ENCODE assay signal across 26 cellular contexts in the genomic region with DNA sequence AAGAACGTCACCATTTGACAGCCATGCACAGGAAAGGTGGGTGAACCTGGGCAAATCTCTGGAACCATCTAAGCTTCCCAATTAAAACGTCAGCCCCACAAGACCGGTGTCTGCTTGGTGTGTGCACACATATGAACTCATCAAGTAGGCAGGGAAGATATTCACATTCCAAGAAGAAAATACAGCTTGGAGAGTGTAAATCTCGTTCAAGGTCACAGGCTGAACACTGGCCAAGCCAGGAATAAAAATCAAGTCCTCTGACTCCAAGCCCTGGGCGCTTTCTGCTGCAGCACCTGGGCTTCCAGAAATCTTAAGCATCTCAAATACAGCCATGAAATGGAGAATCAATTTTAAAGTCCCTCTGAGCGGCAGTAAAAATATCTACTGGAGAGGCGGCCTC.
DNase-seq lines count a peak whose midpoint lies in the region; ATAC-seq and TF ChIP-seq lines count a peak whose summit lies in the region.
"Had no signal": no experiment of that assay in that cellular context is flagged by ENCODE, and none has a peak within 500 bp of the region (broad histone marks: within the 10 kb centered on the region; RNA-seq: fewer than 3 reads in every experiment).

No MANE protein-coding gene starts in this region.

- 69% methylated on average over 7 of the region's 7 CpGs for WGBS in SK-N-SH (ENCODE audit: low lambda C conversion rate)
- WGBS in ovary, 3 donors, result 12 to 24% (median 17%) methylated on average over 7 of the region's 7 CpGs

- H2AFZ ChIP-seq in SK-N-SH (ENCODE audit: low read depth), result no peak overlapping the region

- CTCF ChIA-PET in SK-N-SH (lab: Yijun Ruan, JAX), result interaction anchor here (2.4 kb wide), 1 partner anchor 28 kb away, joined by 5 read pairs; no protein-coding TSS in a partner anchor

- no peak overlapping the region for H3K9ac ChIP-seq in SK-N-SH

- no peaks in the 10 kb centered on the region for H3K9me2 ChIP-seq in SK-N-SH

- TF ChIP-seq RAD21 in SK-N-SH (IDR thresholded peaks at IDR 0.05; ENCODE audit: low read length), result no peak

- no peaks in the 10 kb centered on the region for H4K20me1 ChIP-seq in SK-N-SH (ENCODE audit: insufficient read depth)

- no peaks in the 10 kb centered on the region for H3F3A ChIP-seq in SK-N-SH (replicated peaks; ENCODE audit: insufficient read depth)

- H3K4me3 ChIP-seq in SK-N-SH (ENCODE audit: low read depth in 2 of 2, low read length in 1 of 2) (no peak overlapping the region), ovary (no peak overlapping the region)
- H3K4me3 ChIP-seq: K562 had no signal

- peaks cover 0 to 13% of the 10 kb centered on the region in 2 experiments; a peak in 1 of 4 replicates for H3K4me1 ChIP-seq in SK-N-SH (ENCODE audit: control insufficient read depth in 1 of 2, insufficient read depth in 2 of 2, low read depth in 1 of 2, low read length in 1 of 2)
- peaks cover 17% of the 10 kb centered on the region for H3K4me1 ChIP-seq in ovary (ENCODE audit: insufficient read depth)
- H3K4me1 ChIP-seq: BE2C had no signal

- intact Hi-C loops in ovary (cut with DNase I), result no loop called here

- TF ChIP-seq POLR2A in ovary (IDR thresholded peaks at IDR 0.05), result no peak

- H3K36me3 ChIP-seq in SK-N-SH (replicated peaks in 1 of 2; ENCODE audit: control insufficient read depth in 1 of 2, insufficient read depth in 2 of 2, low read length in 1 of 2), result no peaks in the 10 kb centered on the region
- no peaks in the 10 kb centered on the region for H3K36me3 ChIP-seq in ovary
- H3K36me3 ChIP-seq: BE2C had no signal

- H3K27ac ChIP-seq in SK-N-SH (ENCODE audit: low read depth in 2 of 2, low read length in 1 of 2) (no peak overlapping the region), ovary (peak overlapping the region in 1 of 2 donors; percentile 69)
- H3K27ac ChIP-seq: 22Rv1 had no signal

- ATAC-seq in SK-N-SH treated with all-trans-retinoic acid at 6 μM for 48 hours (no peak), GM21786 (IDR thresholded peaks at IDR 0.05; ENCODE audit: unreplicated experiment) (no peak), HG02759 (IDR thresholded peaks at IDR 0.05; ENCODE audit: unreplicated experiment) (no peak)
- ATAC-seq: K562, Panc1 had no signal

- TF ChIP-seq EP300 in SK-N-SH (IDR thresholded peaks at IDR 0.05; ENCODE audit: borderline replicate concordance in 1 of 2, low read depth in 1 of 2, low read length in 1 of 2), result no peak
- TF ChIP-seq EP300 in ovary (IDR thresholded peaks at IDR 0.05), result no peak

- TF ChIP-seq CTCF in SK-N-SH (IDR thresholded peaks at IDR 0.05) (no peak), ovary (IDR thresholded peaks at IDR 0.05) (no peak)

- H3K4me2 ChIP-seq in SK-N-SH, result no peak overlapping the region

- no peaks in the 10 kb centered on the region for H3K27me3 ChIP-seq in SK-N-SH (ENCODE audit: insufficient read depth)
- H3K27me3 ChIP-seq in ovary, result no peaks in the 10 kb centered on the region

- H3K9me3 ChIP-seq in SK-N-SH, result no peaks in the 10 kb centered on the region
- H3K9me3 ChIP-seq in ovary, result no peaks in the 10 kb centered on the region
- H3K9me3 ChIP-seq: BE2C had no signal

- H3K79me2 ChIP-seq in SK-N-SH (ENCODE audit: insufficient read depth), result no peaks in the 10 kb centered on the region

- peak; percentile 2 for DNase-seq in SK-N-SH
- peak; percentile 12 for DNase-seq in left kidney (ENCODE audit: low read depth, low spot score)
- DNase-seq in ovary, result peak in 3 of 5 donors; percentile 54 to 63 (median 60)
- no peak for DNase-seq in NCI-H2029 treated with DMSO at 0.1 percent for 48 hours (lab: John Stamatoyannopoulos, UW)
- no peak for DNase-seq in GF-D8 (lab: John Stamatoyannopoulos, UW)
- DNase-seq: BE2C; CD8-positive, alpha-beta memory T cell; DMS 273 treated with DMSO at 0.1 percent for 48 hours; DMS79 treated with DMSO at 0.1 percent for 48 hours; Kasumi-1; MV-4-11; NCI-H1105; NCI-H1436 treated with DMSO at 0.1 percent for 48 hours; NCI-H187 treated with DMSO at 0.1 percent for 48 hours; NCI-H2107; NCI-H446; NCI-H526; NCI-H82; NK-92 treated with Interleukin-12 subunit alpha and Interleukin-12 subunit beta, amount 100 ng/mL, for 24 hours; SHP77 treated with DMSO at 0.1 percent for 48 hours had no signal

- POLR2A ChIA-PET in SK-N-SH (lab: Yijun Ruan, JAX), result no interaction called here

TF ChIP-seq in SK-N-SH, 30 proteins besides CTCF, POLR2A, EP300 and RAD21 (continues in another document):
- TF ChIP-seq FOSL2 (IDR thresholded peaks at IDR 0.05; ENCODE audit: borderline replicate concordance, low read depth), result no peak
- TF ChIP-seq, protein P1, sequence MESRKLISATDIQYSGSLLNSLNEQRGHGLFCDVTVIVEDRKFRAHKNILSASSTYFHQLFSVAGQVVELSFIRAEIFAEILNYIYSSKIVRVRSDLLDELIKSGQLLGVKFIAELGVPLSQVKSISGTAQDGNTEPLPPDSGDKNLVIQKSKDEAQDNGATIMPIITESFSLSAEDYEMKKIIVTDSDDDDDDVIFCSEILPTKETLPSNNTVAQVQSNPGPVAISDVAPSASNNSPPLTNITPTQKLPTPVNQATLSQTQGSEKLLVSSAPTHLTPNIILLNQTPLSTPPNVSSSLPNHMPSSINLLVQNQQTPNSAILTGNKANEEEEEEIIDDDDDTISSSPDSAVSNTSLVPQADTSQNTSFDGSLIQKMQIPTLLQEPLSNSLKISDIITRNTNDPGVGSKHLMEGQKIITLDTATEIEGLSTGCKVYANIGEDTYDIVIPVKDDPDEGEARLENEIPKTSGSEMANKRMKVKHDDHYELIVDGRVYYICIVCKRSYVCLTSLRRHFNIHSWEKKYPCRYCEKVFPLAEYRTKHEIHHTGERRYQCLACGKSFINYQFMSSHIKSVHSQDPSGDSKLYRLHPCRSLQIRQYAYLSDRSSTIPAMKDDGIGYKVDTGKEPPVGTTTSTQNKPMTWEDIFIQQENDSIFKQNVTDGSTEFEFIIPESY (IDR thresholded peaks at IDR 0.05; ENCODE audit: borderline replicate concordance, low read depth), result no peak
- TF ChIP-seq POLR2AphosphoS5 (IDR thresholded peaks at IDR 0.05; ENCODE audit: low read depth, low read length), result no peak
- TF ChIP-seq, protein P2, sequence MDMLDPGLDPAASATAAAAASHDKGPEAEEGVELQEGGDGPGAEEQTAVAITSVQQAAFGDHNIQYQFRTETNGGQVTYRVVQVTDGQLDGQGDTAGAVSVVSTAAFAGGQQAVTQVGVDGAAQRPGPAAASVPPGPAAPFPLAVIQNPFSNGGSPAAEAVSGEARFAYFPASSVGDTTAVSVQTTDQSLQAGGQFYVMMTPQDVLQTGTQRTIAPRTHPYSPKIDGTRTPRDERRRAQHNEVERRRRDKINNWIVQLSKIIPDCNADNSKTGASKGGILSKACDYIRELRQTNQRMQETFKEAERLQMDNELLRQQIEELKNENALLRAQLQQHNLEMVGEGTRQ (IDR thresholded peaks at IDR 0.05; ENCODE audit: borderline replicate concordance, low read depth, low read length), result no peak
- no peak for TF ChIP-seq FOXJ3 (CRISPR knock-in tag; IDR thresholded peaks at IDR 0.05)

TF ChIP-seq in SK-N-SH treated with all-trans-retinoic acid at 6 μM for 48 hours, 23 proteins besides CTCF, POLR2A, EP300 and RAD21 (continues in another document):
- no peak for TF ChIP-seq ZFP30 (CRISPR knock-in tag; IDR thresholded peaks at IDR 0.05)
- no peak for TF ChIP-seq ISL1 (CRISPR knock-in tag; IDR thresholded peaks at IDR 0.05)
- TF ChIP-seq OSR1 (CRISPR knock-in tag; IDR thresholded peaks at IDR 0.05), result no peak
- TF ChIP-seq TSHZ2 (CRISPR knock-in tag; IDR thresholded peaks at IDR 0.05), result no peak
- TF ChIP-seq PATZ1 (CRISPR knock-in tag; IDR thresholded peaks at IDR 0.05; ENCODE audit: borderline replicate concordance), result no peak
- no peak for TF ChIP-seq ZC3H10 (CRISPR knock-in tag; IDR thresholded peaks at IDR 0.05)
- TF ChIP-seq TCF4 (CRISPR knock-in tag; IDR thresholded peaks at IDR 0.05; ENCODE audit: borderline replicate concordance), result no peak
- TF ChIP-seq BACH2 (CRISPR knock-in tag; IDR thresholded peaks at IDR 0.05; ENCODE audit: borderline replicate concordance), result no peak
- TF ChIP-seq ZFP3 (CRISPR knock-in tag; IDR thresholded peaks at IDR 0.05), result no peak
- no peak for TF ChIP-seq ZNF8 (CRISPR knock-in tag; IDR thresholded peaks at IDR 0.05)

Comparison
In these comparisons a context has a peak if more than half of its experiments do, and no peak if none do; other contexts are left out.
1. DNase-seq: peak in SK-N-SH (single experiment), left kidney (single experiment) and ovary (3 of 5); none in NCI-H2029 treated with DMSO at 0.1 percent for 48 hours (single experiment) and GF-D8 (single experiment).